Comparison of ENCODE assay signal across 23 cellular contexts in genomic region chr4:43822621-43823020, GRCh38.
"Had no signal": no experiment of that assay in that cellular context is flagged by ENCODE, and none has a peak within 500 bp of the region (broad histone marks: within the 10 kb centered on the region; RNA-seq: fewer than 3 reads in every experiment).

No MANE protein-coding gene starts in this region.

- H3K27ac Mint-ChIP-seq: naive thymus-derived CD4-positive, alpha-beta T cell had no signal

- H3K4me2 ChIP-seq: hepatocyte had no signal

- FAIRE-seq: colon, endothelial cell of umbilical vein, frontal cortex, islet of Langerhans, keratinocyte had no signal

- H3K27ac ChIP-seq: coronary artery, dorsolateral prefrontal cortex, esophagus muscularis mucosa, foreskin keratinocyte, gastroesophageal sphincter, heart left ventricle, hepatocyte, left lung, lower lobe of right lung had no signal

- H3K79me2 ChIP-seq: hepatocyte had no signal

- H3K36me3 ChIP-seq: esophagus muscularis mucosa, gastroesophageal sphincter, heart left ventricle, left lung, lower lobe of right lung had no signal

- H3K4me1 ChIP-seq: esophagus muscularis mucosa, foreskin keratinocyte, gastroesophageal sphincter, heart left ventricle, left lung, lower lobe of right lung had no signal

- H2AFZ ChIP-seq: hepatocyte had no signal

- H3K27me3 Mint-ChIP-seq: naive thymus-derived CD4-positive, alpha-beta T cell had no signal

- H3K4me3 ChIP-seq: coronary artery, dorsolateral prefrontal cortex, esophagus muscularis mucosa, gastroesophageal sphincter, heart left ventricle, hepatocyte, left lung, lower lobe of right lung had no signal

- ATAC-seq: foreskin keratinocyte; gastroesophageal sphincter; heart left ventricle; left cardiac atrium; left lung; left ventricle myocardium superior; lower lobe of right lung; naive thymus-derived CD4-positive, alpha-beta T cell had no signal

- H3K4me3 Mint-ChIP-seq: naive thymus-derived CD4-positive, alpha-beta T cell had no signal

- H3K4me1 Mint-ChIP-seq: naive thymus-derived CD4-positive, alpha-beta T cell had no signal

- DNase-seq: dermis blood vessel endothelial cell; dorsolateral prefrontal cortex; effector CD4-positive, alpha-beta T cell; effector memory CD4-positive, alpha-beta T cell; foreskin keratinocyte; heart left ventricle; hypothalamus; left cardiac atrium; left lung; left ventricle myocardium superior; lower lobe of right lung; mesenchymal stem cell; midbrain; naive thymus-derived CD4-positive, alpha-beta T cell had no signal

- H3K27me3 ChIP-seq: dorsolateral prefrontal cortex, esophagus muscularis mucosa, foreskin keratinocyte, gastroesophageal sphincter, heart left ventricle, hepatocyte, left lung had no signal
